In genomic region chr11:67266424-67267187, GRCh38 we compare ENCODE assay signal across 8 cellular contexts. TPM values are rescaled to one million over a fixed set of nuclear protein-coding genes. Genes with fewer than 3 reads are reported as not detected.
DNase-seq lines count a peak whose midpoint lies in the region; ATAC-seq, FAIRE-seq and TF ChIP-seq lines count a peak whose summit lies in the region.

Gene GRK2, plus strand, starts transcription at chr11:67266473. Its CDS starts 227 bp downstream, at chr11:67266700.

- POLR2A ChIA-PET in HepG2 (lab: Yijun Ruan, JAX) = interaction anchor here (1.0 to 4.5 kb wide), 3 partner anchors 9 to 51 kb away, joined by 3 to 19 read pairs (median 5); partner anchors contain the start of gene ANKRD13D

- TF ChIP-seq CTCF in HepG2 (CRISPR knock-in tag; IDR thresholded peaks at IDR 0.05) = no peak

- H3K79me2 ChIP-seq in HepG2 (ENCODE audit: insufficient read depth, low read length) = peaks cover 47% of the 10 kb centered on the region

- ATAC-seq in HG03565 (IDR thresholded peaks at IDR 0.05; ENCODE audit: unreplicated experiment) = peak; percentile 10
- ATAC-seq in HepG2 = peak; percentile 1; the same call in 1 of the 3 replicates
- no peak for ATAC-seq in GM18517 (IDR thresholded peaks at IDR 0.05; ENCODE audit: unreplicated experiment)

- H3K27me3 ChIP-seq in HepG2 (ENCODE audit: control insufficient read depth in 1 of 2, insufficient read depth in 2 of 2, low read length in 2 of 2) = no peaks in the 10 kb centered on the region
- no peaks in the 10 kb centered on the region for H3K27me3 ChIP-seq in stomach smooth muscle (ENCODE audit: control insufficient read depth in 1 of 2, insufficient read depth in 2 of 2, low read length in 2 of 2)

- 6% methylated on average over 3 of the region's 110 CpGs for WGBS in HepG2 (ENCODE audit: low lambda C conversion rate)

- peaks cover 17% of the 10 kb centered on the region for H4K20me1 ChIP-seq in HepG2 (ENCODE audit: insufficient read depth, low read length)

- no peak for FAIRE-seq in HepG2 (lab: Jason Lieb, UNC)

- no peak for TF ChIP-seq RAD21 in HepG2 (CRISPR knock-in tag; IDR thresholded peaks at IDR 0.05)

- H3K27ac ChIP-seq in cingulate gyrus (ENCODE audit: low read depth, low read length) (peak within 1 kb of the TSS; percentile 90), HepG2 (ENCODE audit: extremely low read length, insufficient read depth, low read length) (peak within 1 kb of the TSS; percentile 77), stomach smooth muscle (ENCODE audit: low read length) (peak within 1 kb of the TSS; percentile 73)

- H3K9me3 ChIP-seq in HepG2 (ENCODE audit: low read length) (no peaks in the 10 kb centered on the region), stomach smooth muscle (ENCODE audit: control insufficient read depth in 2 of 2, low read length in 2 of 2) (no peaks in the 10 kb centered on the region)

- H3K4me3 ChIP-seq in HepG2 (replicated peaks in 1 of 3; ENCODE audit: insufficient read depth in 1 of 3, low read depth in 2 of 3, low read length in 3 of 3) (peak within 1 kb of the TSS; percentile 93 to 98 (median 93)), stomach smooth muscle (ENCODE audit: low read length in 2 of 2) (peak within 1 kb of the TSS; percentile 83 to 84)

- CTCF ChIA-PET in HepG2 (lab: Yijun Ruan, JAX; ENCODE audit: low intra/inter-chr PET ratio, low total read pairs) = interaction anchor here (1.6 to 2.4 kb wide), 2 partner anchors 22 to 51 kb away, joined by 5 to 25 read pairs; partner anchors contain the start of gene ANKRD13D

- in situ Hi-C loops in HepG2 (cut with HindIII; ENCODE audit: extremely low pct_ligation_motif_present, low pct_unique_long_range_greater_than_20kb) = no loop called here

- TF ChIP-seq POLR2A in Raji (IDR thresholded peaks at IDR 0.05; ENCODE audit: insufficient read depth, low read depth, low read length) = peak; percentile 49
- TF ChIP-seq POLR2A in HepG2 (IDR thresholded peaks at IDR 0.05; ENCODE audit: insufficient read depth in 1 of 2, low read depth in 2 of 2, low read length in 2 of 2) = no peak

- no TSS peak for BruUV-seq in HepG2 (replicated peaks; lab: Mats Ljungman, UMichigan)

- DNase-seq in SKM-1 treated with dmso at 0.1 percent for 144 hours (lab: John Stamatoyannopoulos, UW; ENCODE audit: unreplicated experiment) (peak; percentile 36), SKM-1 (lab: John Stamatoyannopoulos, UW; ENCODE audit: unreplicated experiment) (no peak), HepG2 (ENCODE audit: low spot score) (no peak)

- TF ChIP-seq EP300 in HepG2 (IDR thresholded peaks at IDR 0.05; ENCODE audit: low read depth in 2 of 2, low read length in 2 of 2) (no peak), HepG2 (CRISPR knock-in tag; IDR thresholded peaks at IDR 0.05; ENCODE audit: borderline replicate concordance) (no peak)

- H3K9ac ChIP-seq in HepG2 (ENCODE audit: insufficient read depth, low read depth, low read length) (peak within 1 kb of the TSS; percentile 83), stomach smooth muscle (ENCODE audit: low read length in 2 of 2) (peak within 1 kb of the TSS; percentile 81 to 82)

- H3K36me3 ChIP-seq in HepG2 (replicated peaks in 1 of 2; ENCODE audit: control insufficient read depth in 1 of 2, insufficient read depth in 2 of 2, low read length in 2 of 2) (peaks cover 1 to 37% of the 10 kb centered on the region in 2 experiments), stomach smooth muscle (ENCODE audit: control insufficient read depth in 2 of 2, insufficient read depth in 2 of 2, low read length in 2 of 2) (peaks cover 0 to 2% of the 10 kb centered on the region in 2 donors)

- H3K4me2 ChIP-seq in HepG2 (ENCODE audit: low read depth, low read length) = peak within 1 kb of the TSS; percentile 94

- H3K4me1 ChIP-seq in HepG2 (ENCODE audit: insufficient read depth, low read length) (peaks cover 66% of the 10 kb centered on the region), stomach smooth muscle (ENCODE audit: control insufficient read depth, insufficient read depth, low read length) (peaks cover 70% of the 10 kb centered on the region)

- peak within 1 kb of the TSS; percentile 46 for H2AFZ ChIP-seq in HepG2 (ENCODE audit: low read length)

- intact Hi-C loops in HepG2 (cut with micrococcal nuclease; ENCODE audit: unreplicated experiment) = loop anchor here (1.0 kb wide), 1 partner anchor 23 kb away; the partner anchor contains the start of gene ANKRD13D

TF ChIP-seq in HepG2, 621 proteins besides CTCF, POLR2A, EP300 and RAD21 (continues in another document):
- TF ChIP-seq SP5 (CRISPR knock-in tag; IDR thresholded peaks at IDR 0.05; ENCODE audit: borderline replicate concordance, low read depth) (no peak), RFX3 (CRISPR knock-in tag; IDR thresholded peaks at IDR 0.05) (no peak), ZNF784 (CRISPR knock-in tag; IDR thresholded peaks at IDR 0.05; ENCODE audit: borderline replicate concordance) (no peak), SMARCC2 (IDR thresholded peaks at IDR 0.05) (no peak), ZBTB33 (CRISPR knock-in tag; IDR thresholded peaks at IDR 0.05) (no peak), SNAI1 (CRISPR knock-in tag; IDR thresholded peaks at IDR 0.05; ENCODE audit: borderline replicate concordance) (no peak), ZNF678 (CRISPR knock-in tag; IDR thresholded peaks at IDR 0.05) (no peak), ZFX (CRISPR knock-in tag; IDR thresholded peaks at IDR 0.05; ENCODE audit: low read depth) (no peak; the same call in 1 of the 2 replicates), SRSF4 (IDR thresholded peaks at IDR 0.05; ENCODE audit: low read depth, low read length, poor library complexity, severe bottlenecking) (no peak), ZNF124 (CRISPR knock-in tag; IDR thresholded peaks at IDR 0.05) (no peak), HHEX (CRISPR knock-in tag; IDR thresholded peaks at IDR 0.05) (no peak), ZNF3 (CRISPR knock-in tag; IDR thresholded peaks at IDR 0.05) (no peak), GZF1 (CRISPR knock-in tag; IDR thresholded peaks at IDR 0.05) (no peak), ZSCAN20 (CRISPR knock-in tag; IDR thresholded peaks at IDR 0.05; ENCODE audit: borderline replicate concordance) (no peak), ZFP91 (CRISPR knock-in tag; IDR thresholded peaks at IDR 0.05; ENCODE audit: borderline replicate concordance) (no peak)

RNA-seq across cellular contexts. Expression of gene GRK2, which starts in this region (rescaled TPM):
- 26.3 and 31.3 TPM in 2 replicates for total RNA-seq in HepG2 (2016; rRNA removed; fragmentation: Illumina TruSeq; extraction: Trizol)
- total RNA-seq in HepG2 (2016; cell fraction: cytosol; rRNA removed; fragmentation: Illumina TruSeq; extraction: Trizol; ENCODE audit: low read depth) = 26.5 and 26.8 TPM in 2 replicates
- total RNA-seq in HepG2 (2016; cell fraction: insoluble cytoplasmic fraction; rRNA removed; fragmentation: Illumina TruSeq; extraction: Trizol) = 21.7 and 32.4 TPM in 2 replicates
- total RNA-seq in HepG2 (2016; cell fraction: membrane; rRNA removed; fragmentation: Illumina TruSeq; extraction: Trizol) = 46.5 and 47.3 TPM in 2 replicates
- 25.3 and 29.3 TPM in 2 replicates for total RNA-seq in HepG2 (2016; cell fraction: nucleus; rRNA removed; fragmentation: Illumina TruSeq; extraction: Trizol)
- 42.4 and 66.8 TPM in 2 replicates for polyA plus RNA-seq in HepG2 (2011; rRNA removed)
- polyA plus RNA-seq in HepG2 (2011; cell fraction: cytosol; rRNA removed) = 34.8 and 51.8 TPM in 2 replicates
- polyA plus RNA-seq in HepG2 (2011; cell fraction: nucleus; rRNA removed) = 202 and 278 TPM in 2 replicates
- polyA plus RNA-seq in HepG2 (2012) = 39.1 and 39.9 TPM in 2 replicates
- 19.6 and 21.3 TPM in 2 replicates for polyA plus RNA-seq in HepG2 (2016; cell fraction: cytosol; fragmentation: Illumina TruSeq; extraction: Trizol; ENCODE audit: low read depth)
- polyA plus RNA-seq in HepG2 (2016; cell fraction: insoluble cytoplasmic fraction; fragmentation: Illumina TruSeq; extraction: Trizol; ENCODE audit: low read depth) = 24.6 and 30.4 TPM in 2 replicates
- 34.4 and 41.1 TPM in 2 replicates for polyA plus RNA-seq in HepG2 (2016; cell fraction: membrane; fragmentation: Illumina TruSeq; extraction: Trizol; ENCODE audit: low read depth)
- 65.6 and 70.5 TPM in 2 replicates for polyA plus RNA-seq in HepG2 (2016; cell fraction: nucleus; fragmentation: Illumina TruSeq; extraction: Trizol; ENCODE audit: insufficient read depth, low read depth)
- polyA minus RNA-seq in HepG2 (2011; rRNA and poly(A)+ RNA removed; ENCODE audit: low replicate concordance) = 142 and 187 TPM in 2 replicates
- 39.4 and 40.8 TPM in 2 replicates for polyA minus RNA-seq in HepG2 (2011; cell fraction: cytosol; rRNA and poly(A)+ RNA removed)
- 41.1 and 50.2 TPM in 2 replicates for polyA minus RNA-seq in HepG2 (2011; cell fraction: nucleus; rRNA and poly(A)+ RNA removed)
